Comparison of ENCODE assay signal across 8 cellular contexts in genomic region chr6:1554241-1554880, GRCh38. TPM values are rescaled to one million over a fixed set of nuclear protein-coding genes. Genes with fewer than 3 reads are reported as not detected.
DNase-seq lines count a peak whose midpoint lies in the region; ATAC-seq and TF ChIP-seq lines count a peak whose summit lies in the region.

No MANE protein-coding gene starts in this region.

- no peak overlapping the region for H3K27ac Mint-ChIP-seq in Caco-2 (ENCODE audit: unreplicated experiment)

- H3K36me3 ChIP-seq in adipocyte (ENCODE audit: control insufficient read depth, insufficient read depth, low read length, severe bottlenecking): no peaks in the 10 kb centered on the region
- H3K36me3 ChIP-seq in left lung: no peaks in the 10 kb centered on the region
- no peaks in the 10 kb centered on the region for H3K36me3 ChIP-seq in Caco-2 (ENCODE audit: control insufficient read depth, insufficient read depth, low read length)

- H3K4me1 ChIP-seq in adipocyte (ENCODE audit: control insufficient read depth, insufficient read depth, low read length) (peaks cover 33% of the 10 kb centered on the region), left lung (no peaks in the 10 kb centered on the region), Caco-2 (no peaks in the 10 kb centered on the region)

- BruUV-seq in Caco-2 (replicated peaks; lab: Mats Ljungman, UMichigan): no TSS peak

- POLR2A ChIA-PET in AG04450 (lab: Yijun Ruan, JAX): no interaction called here
- POLR2A ChIA-PET in Caco-2 (lab: Charles Lee): no interaction called here

- H3K9ac ChIP-seq in adipocyte (ENCODE audit: low read length): peak overlapping the region; percentile 92

- H3K4me3 Mint-ChIP-seq in Caco-2 (ENCODE audit: unreplicated experiment): no peak overlapping the region

- H3K9me3 ChIP-seq in AG04450 (ENCODE audit: control insufficient read depth, insufficient read depth, low read length) (no peaks in the 10 kb centered on the region), adipocyte (ENCODE audit: control insufficient read depth, low read length) (no peaks in the 10 kb centered on the region), left lung (no peaks in the 10 kb centered on the region), Caco-2 (no peaks in the 10 kb centered on the region)

- H3K27ac ChIP-seq in AG04450 (ENCODE audit: low read depth, low read length) (peak overlapping the region; percentile 31), left lung (peak overlapping the region; percentile 53 to 73)

- CTCF ChIA-PET in AG04450 (lab: Charles Lee) (interaction anchor here (0.6 to 1.4 kb wide), 18 partner anchors 8 to 1202 kb away, joined by 3 to 13 read pairs (median 4); no protein-coding TSS in a partner anchor), Caco-2 (lab: Charles Lee) (no interaction called here)

- H3K9me3 Mint-ChIP-seq in Caco-2 (ENCODE audit: unreplicated experiment): no peaks in the 10 kb centered on the region

- H3K4me1 Mint-ChIP-seq in Caco-2 (ENCODE audit: low read depth, unreplicated experiment): no peaks in the 10 kb centered on the region

- TF ChIP-seq CTCF in AG04450 (IDR thresholded peaks at IDR 0.05; ENCODE audit: low read depth, low read length) (no peak), left lung (IDR thresholded peaks at IDR 0.05) (no peak), Caco-2 (IDR thresholded peaks at IDR 0.05; ENCODE audit: insufficient read depth in 1 of 2, low read depth in 1 of 2, low read length in 1 of 2, severe bottlenecking in 1 of 2, unreplicated experiment in 1 of 2) (no peak)

- peaks cover 3% of the 10 kb centered on the region for H3K27me3 Mint-ChIP-seq in Caco-2 (ENCODE audit: insufficient read depth, unreplicated experiment)

- DNase-seq in AG04450 (ENCODE audit: low read depth, low spot score): no peak
- DNase-seq in adipocyte (ENCODE audit: low read depth): no peak
- DNase-seq in left lung: no peak
- DNase-seq in NCI-H1930 (lab: John Stamatoyannopoulos, UW): no peak
- DNase-seq in 8988T: no peak
- DNase-seq in iPS-NIHi11 (ENCODE audit: low spot score): no peak
- no peak for DNase-seq in Caco-2

- intact Hi-C loops in left lung (cut with DNase I) (no loop called here), Caco-2 (cut with micrococcal nuclease; ENCODE audit: unreplicated experiment) (no loop called here)

- ATAC-seq in HG02610 (IDR thresholded peaks at IDR 0.05; ENCODE audit: unreplicated experiment): peak; percentile 64
- ATAC-seq in left lung: peak; percentile 6

- H3K27me3 ChIP-seq in AG04450 (ENCODE audit: control insufficient read depth, insufficient read depth, low read length) (peaks cover 2% of the 10 kb centered on the region), adipocyte (replicated peaks; ENCODE audit: control insufficient read depth, insufficient read depth, low read length) (no peaks in the 10 kb centered on the region), left lung (peaks cover 0 to 24% of the 10 kb centered on the region in 2 donors), Caco-2 (replicated peaks; ENCODE audit: control insufficient read depth, insufficient read depth, low read length) (no peaks in the 10 kb centered on the region; the same call in 1 of the 2 replicates)

- H3K4me3 ChIP-seq in AG04450 (ENCODE audit: low read depth, low read length) (peak overlapping the region; percentile 63), adipocyte (ENCODE audit: low read length) (peak overlapping the region; percentile 95), left lung (peak overlapping the region; percentile 30 to 52), Caco-2 (ENCODE audit: low read depth, low read length) (no peak overlapping the region)

- H3K36me3 Mint-ChIP-seq in Caco-2 (ENCODE audit: insufficient read depth, unreplicated experiment): no peaks in the 10 kb centered on the region

RNA-seq across cellular contexts. Expression of gene FOXC1, which starts 55.4 kb away (rescaled TPM):
- 3.0 and 3.7 TPM in 2 replicates for polyA plus RNA-seq in AG04450 (2011; rRNA removed)
- polyA minus RNA-seq in AG04450 (2011; rRNA and poly(A)+ RNA removed): 2.5 and 2.8 TPM in 2 replicates
- total RNA-seq in left lung: 1 to 10 TPM; 1.8 to 3.4 TPM
- total RNA-seq in Caco-2 (2022): 6.8 and 7.1 TPM in 2 replicates
